ENCODE assay signal across 8 cellular contexts in the genomic region with DNA sequence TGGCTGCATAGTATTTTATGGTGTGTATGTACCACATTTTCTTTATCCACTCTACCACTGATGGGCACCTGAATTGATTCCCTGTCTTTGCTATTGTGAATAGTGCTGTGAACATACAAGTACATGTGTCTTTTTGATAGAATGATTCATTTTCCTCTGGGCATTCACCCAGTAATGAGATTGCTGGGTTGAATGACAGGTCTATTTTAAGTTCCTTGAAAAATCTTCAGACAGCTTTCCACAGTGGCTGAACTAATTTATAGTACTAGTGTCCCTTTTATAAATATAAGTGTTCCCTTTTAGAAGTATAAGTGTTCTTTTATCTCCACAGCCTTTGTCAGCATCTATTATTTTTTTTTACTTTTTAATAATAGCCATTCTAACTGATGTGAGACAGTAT.
"Had no signal": no experiment of that assay in that cellular context is flagged by ENCODE, and none has a peak within 500 bp of the region (broad histone marks: within the 10 kb centered on the region; RNA-seq: fewer than 3 reads in every experiment).

No MANE protein-coding gene starts in this region.

- H3K27ac ChIP-seq: GM23248, HL-60 had no signal

- FAIRE-seq: HepG2 had no signal

- H3K36me3 ChIP-seq: HAP-1 had no signal

- H3K9me3 ChIP-seq: HAP-1 had no signal

- H3K4me3 ChIP-seq: GM23248, HAP-1 had no signal

- DNase-seq: GM23248, GOT3, H7, HFFc6 had no signal

- ATAC-seq: HCT116, HepG2 had no signal
